In the genomic region with DNA sequence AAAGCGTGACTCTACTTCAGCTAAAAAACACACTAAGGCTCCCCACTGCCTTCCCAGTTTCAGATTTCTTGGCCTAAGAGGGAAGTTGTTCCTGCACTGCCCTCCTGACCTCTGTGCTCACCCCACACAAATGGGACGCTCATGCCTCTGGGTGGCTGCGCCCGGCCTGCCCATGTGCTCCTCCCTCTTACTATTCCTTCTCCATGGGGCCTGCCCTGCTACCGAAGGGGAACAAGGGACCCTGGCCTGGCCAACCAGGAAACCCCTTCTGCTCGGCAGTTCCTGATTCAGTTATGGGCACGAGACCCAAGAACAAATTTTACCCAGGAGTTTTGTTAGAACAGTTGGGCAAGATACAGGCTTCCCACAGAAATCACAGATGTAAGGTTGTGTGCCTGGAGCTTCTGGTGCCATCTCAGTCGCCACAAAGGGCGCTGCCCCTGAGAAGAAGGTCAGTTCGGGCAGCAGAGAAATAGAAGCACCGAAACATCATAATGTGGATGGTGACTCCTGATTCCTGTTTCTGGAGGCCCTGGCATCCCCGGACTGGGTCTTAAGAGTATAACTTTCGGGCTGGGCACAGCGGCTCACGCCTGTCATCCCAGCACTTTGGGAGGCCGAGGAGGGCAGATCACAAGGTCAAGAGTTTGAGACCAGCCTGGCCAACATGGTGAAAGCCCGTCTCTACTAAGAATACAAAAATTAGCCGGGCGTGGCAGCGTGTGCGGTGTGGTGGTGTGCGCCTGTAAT, we compare ENCODE assay signal across 20 cellular contexts. TPM values are rescaled to one million over a fixed set of nuclear protein-coding genes. Genes with fewer than 3 reads are reported as not detected.
DNase-seq lines count a peak whose midpoint lies in the region; ATAC-seq and TF ChIP-seq lines count a peak whose summit lies in the region.
"Had no signal": no experiment of that assay in that cellular context is flagged by ENCODE, and none has a peak within 500 bp of the region (broad histone marks: within the 10 kb centered on the region; RNA-seq: fewer than 3 reads in every experiment).

No MANE protein-coding gene starts in this region.

- peaks cover 5% of the 10 kb centered on the region for H3K9me3 Mint-ChIP-seq in glutamatergic neuron (ENCODE audit: unreplicated experiment)
- H3K9me3 Mint-ChIP-seq: activated CD4-positive, alpha-beta memory T cell treated with anti-CD3 and anti-CD28 coated beads for 36 hours; CD8-positive, alpha-beta memory T cell; T-helper 1 cell treated with Interleukin-12 subunit alpha and Interleukin-12 subunit beta and Interleukin-4 antibody, amounts not matched to agents 30 μg/mL and 1 μg/mL, for 36 hours had no signal

- H3K79me1 ChIP-seq in mesenchymal stem cell (replicated peaks; ENCODE audit: low read length, poor library complexity, severe bottlenecking), result no peaks in the 10 kb centered on the region

- DNase-seq in SKM-1 (lab: John Stamatoyannopoulos, UW; ENCODE audit: unreplicated experiment), result peak; percentile 12
- DNase-seq in glutamatergic neuron, result no peak
- DNase-seq in mesenchymal stem cell, result no peak
- no peak for DNase-seq in kidney glomerular epithelial cell (lab: John Stamatoyannopoulos, UW)
- no peak for DNase-seq in superior temporal gyrus (ENCODE audit: extremely low spot score)
- DNase-seq in NCI-H1417 (lab: John Stamatoyannopoulos, UW), result no peak
- DNase-seq: activated CD4-positive, alpha-beta memory T cell treated with anti-CD3 and anti-CD28 coated beads for 36 hours; activated naive CD4-positive, alpha-beta T cell treated with anti-CD3 and anti-CD28 coated beads, Interleukin-2, amount 50 U/mL, for 16 hours; activated T-cell treated with anti-CD3 and anti-CD28 coated beads, Interleukin-2, amount 50 U/mL, for 48 hours; CD8-positive, alpha-beta memory T cell; DND-41; foreskin keratinocyte; naive thymus-derived CD4-positive, alpha-beta T cell; NCI-H2081; NCI-H524; SHP77; stimulated activated naive CD4-positive, alpha-beta T cell had no signal

- H3K36me3 ChIP-seq in mesenchymal stem cell (ENCODE audit: control insufficient read depth in 1 of 2, insufficient read depth in 2 of 2, low read depth in 1 of 2, low read length in 2 of 2) (peaks cover 0 to 2% of the 10 kb centered on the region in 2 experiments), subcutaneous abdominal adipose tissue (ENCODE audit: control insufficient read depth in 5 of 5, insufficient read depth in 5 of 5, low read length in 5 of 5) (no peaks in the 10 kb centered on the region)

- H2BK120ac ChIP-seq in mesenchymal stem cell (ENCODE audit: low read depth, low read length), result no peak overlapping the region

- peaks cover 18 to 44% of the 10 kb centered on the region in 2 experiments for H3K27me3 ChIP-seq in mesenchymal stem cell (ENCODE audit: control insufficient read depth in 1 of 2, insufficient read depth in 1 of 2, low read length in 2 of 2)
- peaks cover 27 to 34% (median 32%) of the 10 kb centered on the region in 5 donors for H3K27me3 ChIP-seq in subcutaneous abdominal adipose tissue (ENCODE audit: control insufficient read depth in 5 of 5, insufficient read depth in 4 of 5, low read length in 5 of 5)

- no peak overlapping the region for H3K27ac ChIP-seq in mesenchymal stem cell (ENCODE audit: low read length, poor library complexity, severe bottlenecking)
- peak overlapping the region; percentile 16 for H3K27ac ChIP-seq in subcutaneous abdominal adipose tissue (ENCODE audit: low read depth, low read length)
- H3K27ac ChIP-seq: foreskin keratinocyte had no signal

- peak overlapping the region; percentile 6 for H4K8ac ChIP-seq in mesenchymal stem cell (ENCODE audit: low read length)

- peak overlapping the region; percentile 41 for H3K4me3 Mint-ChIP-seq in glutamatergic neuron (ENCODE audit: unreplicated experiment)
- H3K4me3 Mint-ChIP-seq: activated CD4-positive, alpha-beta memory T cell treated with anti-CD3 and anti-CD28 coated beads for 36 hours; T-helper 1 cell treated with Interleukin-12 subunit alpha and Interleukin-12 subunit beta and Interleukin-4 antibody, amounts not matched to agents 30 μg/mL and 1 μg/mL, for 36 hours had no signal

- H3K9ac ChIP-seq in mesenchymal stem cell (ENCODE audit: low read length) (no peak overlapping the region), subcutaneous abdominal adipose tissue (ENCODE audit: low read length in 5 of 5) (no peak overlapping the region)

- 95% methylated on average over 22 of the region's 22 CpGs for WGBS in mesenchymal stem cell

- ATAC-seq in HG03108 (IDR thresholded peaks at IDR 0.05; ENCODE audit: unreplicated experiment), result no peak
- ATAC-seq: foreskin keratinocyte; naive thymus-derived CD4-positive, alpha-beta T cell had no signal

- H4K91ac ChIP-seq in mesenchymal stem cell (ENCODE audit: low read length), result no peak overlapping the region

- H3K4me2 ChIP-seq in mesenchymal stem cell (ENCODE audit: low read length, poor library complexity, severe bottlenecking), result no peak overlapping the region

- no peak overlapping the region for H3K18ac ChIP-seq in mesenchymal stem cell (ENCODE audit: low read depth in 1 of 2, low read length in 2 of 2)

- no peak overlapping the region for H3K4me3 ChIP-seq in mesenchymal stem cell (ENCODE audit: insufficient read depth in 1 of 2, low read depth in 1 of 2, low read length in 2 of 2)
- H3K4me3 ChIP-seq in subcutaneous abdominal adipose tissue (ENCODE audit: low read depth in 1 of 5, low read length in 5 of 5), result no peak overlapping the region

- H3K14ac ChIP-seq in mesenchymal stem cell (ENCODE audit: low read length in 2 of 2), result no peak overlapping the region

- no peaks in the 10 kb centered on the region for H3K36me3 Mint-ChIP-seq in glutamatergic neuron (ENCODE audit: unreplicated experiment)
- H3K36me3 Mint-ChIP-seq: activated CD4-positive, alpha-beta memory T cell treated with anti-CD3 and anti-CD28 coated beads for 36 hours; CD8-positive, alpha-beta memory T cell; naive thymus-derived CD4-positive, alpha-beta T cell had no signal

- H2BK5ac ChIP-seq in mesenchymal stem cell (ENCODE audit: low read depth, low read length, poor library complexity, severe bottlenecking), result no peak overlapping the region

- H3K9me3 ChIP-seq in mesenchymal stem cell (ENCODE audit: control insufficient read depth, low read length) (no peaks in the 10 kb centered on the region), subcutaneous abdominal adipose tissue (ENCODE audit: control insufficient read depth in 5 of 5, low read length in 5 of 5) (no peaks in the 10 kb centered on the region)

- no peaks in the 10 kb centered on the region for H3K4me1 Mint-ChIP-seq in glutamatergic neuron (ENCODE audit: low read depth, unreplicated experiment)

- no peak overlapping the region for H3K4ac ChIP-seq in mesenchymal stem cell (ENCODE audit: low read depth in 1 of 2, low read length in 2 of 2)

- no peak overlapping the region for H3K23ac ChIP-seq in mesenchymal stem cell (ENCODE audit: low read length in 2 of 2)

- H2BK12ac ChIP-seq in mesenchymal stem cell (ENCODE audit: low read length in 2 of 2), result no peak overlapping the region

- peak overlapping the region; percentile 1 for H3K27ac Mint-ChIP-seq in glutamatergic neuron (ENCODE audit: unreplicated experiment)
- H3K27ac Mint-ChIP-seq: activated CD4-positive, alpha-beta memory T cell treated with anti-CD3 and anti-CD28 coated beads for 36 hours; T-helper 1 cell treated with Interleukin-12 subunit alpha and Interleukin-12 subunit beta and Interleukin-4 antibody, amounts not matched to agents 30 μg/mL and 1 μg/mL, for 36 hours had no signal

- no peak overlapping the region for H2BK15ac ChIP-seq in mesenchymal stem cell (ENCODE audit: low read depth, poor library complexity, severe bottlenecking)

- peaks cover 7% of the 10 kb centered on the region for H3K27me3 Mint-ChIP-seq in glutamatergic neuron (ENCODE audit: unreplicated experiment)

- no peak overlapping the region for H2AFZ ChIP-seq in mesenchymal stem cell (ENCODE audit: low read depth, low read length)

- no peak overlapping the region for H2AK5ac ChIP-seq in mesenchymal stem cell (ENCODE audit: low read length, severe bottlenecking)

- peaks cover 16% of the 10 kb centered on the region for H3K4me1 ChIP-seq in mesenchymal stem cell (ENCODE audit: control insufficient read depth, insufficient read depth, low read depth, low read length)
- peaks cover 0 to 29% (median 24%) of the 10 kb centered on the region in 5 donors for H3K4me1 ChIP-seq in subcutaneous abdominal adipose tissue (ENCODE audit: control insufficient read depth in 5 of 5, insufficient read depth in 5 of 5, low read length in 5 of 5)
- H3K4me1 ChIP-seq: foreskin keratinocyte had no signal

- no peak for TF ChIP-seq CTCF in glutamatergic neuron (IDR thresholded peaks at IDR 0.05; ENCODE audit: partially characterized antibody, unreplicated experiment)

RNA-seq across cellular contexts. Expression of gene PLPP2, which starts 5.4 kb away (rescaled TPM):
- total RNA-seq in glutamatergic neuron (ENCODE audit: unreplicated experiment), result 0.64 TPM
- 4.8 TPM for polyA plus RNA-seq in mesenchymal stem cell (2013, experiment 1 of 2)
- polyA plus RNA-seq in mesenchymal stem cell (2013, experiment 2 of 2), result 5.1 TPM
- total RNA-seq: CD8-positive, alpha-beta memory T cell had no signal
- polyA plus RNA-seq: naive thymus-derived CD4-positive, alpha-beta T cell had no signal

RNA-seq across cellular contexts. Expression of gene MIER2, which starts 47.9 kb away (rescaled TPM):
- 47.3 TPM for total RNA-seq in glutamatergic neuron (ENCODE audit: unreplicated experiment)
- polyA plus RNA-seq in mesenchymal stem cell (2013, experiment 1 of 2), result 32.6 TPM
- 31.7 TPM for polyA plus RNA-seq in mesenchymal stem cell (2013, experiment 2 of 2)
